In genomic region chr5:139811076-139811607, GRCh38 we compare ENCODE assay signal across 27 cellular contexts. TPM values are rescaled to one million over a fixed set of nuclear protein-coding genes. Genes with fewer than 3 reads are reported as not detected.
"Had no signal": no experiment of that assay in that cellular context is flagged by ENCODE, and none has a peak within 500 bp of the region (broad histone marks: within the 10 kb centered on the region; RNA-seq: fewer than 3 reads in every experiment).

No MANE protein-coding gene starts in this region.

- H3K27ac Mint-ChIP-seq: activated naive CD4-positive, alpha-beta T cell treated with anti-CD3 and anti-CD28 coated beads, Interleukin-2, amount 10 ng/mL, durations not matched to agents 7 days and 5 days; activated naive CD8-positive, alpha-beta T cell treated with anti-CD3 and anti-CD28 coated beads, Interleukin-2, amount 10 ng/mL, durations not matched to agents 7 days and 5 days; activated T-helper 1 cell treated with anti-CD3 and anti-CD28 coated beads, Interleukin-12 subunit alpha, Interleukin-12 subunit beta, Interleukin-2, Interleukin-4 antibody, amounts not matched to agents 30 ng/mL and 10 ng/mL and 1 ng/mL, durations not matched to agents 14 hours and 24 hours and 36 hours; dendritic cell treated with granulocyte-macrophage colony-stimulating factor and Interleukin-4, amounts not matched to agents 40 ng/mL and 50 ng/mL, for 4 days; memory B cell; stimulated activated naive CD8-positive, alpha-beta T cell treated with anti-CD3 and anti-CD28 coated beads, Interleukin-15, Interleukin-2, amounts not matched to agents 100 ng/mL and 50 ng/mL, for 24 hours; T-helper 1 cell treated with Interleukin-12 subunit alpha and Interleukin-12 subunit beta and Interleukin-4 antibody, amounts not matched to agents 30 μg/mL and 1 μg/mL, for 36 hours had no signal

- H3K27me3 ChIP-seq: brain microvascular endothelial cell, foreskin keratinocyte, right lobe of liver, thyroid gland, upper lobe of left lung had no signal

- H3K36me3 ChIP-seq: brain microvascular endothelial cell, esophagus muscularis mucosa, right lobe of liver, thyroid gland, upper lobe of left lung had no signal

- H3K9me3 ChIP-seq: esophagus muscularis mucosa, right lobe of liver, thyroid gland, upper lobe of left lung had no signal

- ATAC-seq: foreskin keratinocyte; naive thymus-derived CD8-positive, alpha-beta T cell; right lobe of liver had no signal

- H3K4me1 Mint-ChIP-seq: activated naive CD4-positive, alpha-beta T cell treated with anti-CD3 and anti-CD28 coated beads, Interleukin-2, amount 10 ng/mL, durations not matched to agents 7 days and 5 days; activated naive CD8-positive, alpha-beta T cell treated with anti-CD3 and anti-CD28 coated beads, Interleukin-2, amount 10 ng/mL, durations not matched to agents 7 days and 5 days; memory B cell had no signal

- H3K4me3 Mint-ChIP-seq: activated naive CD4-positive, alpha-beta T cell treated with anti-CD3 and anti-CD28 coated beads, Interleukin-2, amount 10 ng/mL, durations not matched to agents 7 days and 5 days; activated naive CD8-positive, alpha-beta T cell treated with anti-CD3 and anti-CD28 coated beads, Interleukin-2, amount 10 ng/mL, durations not matched to agents 7 days and 5 days; activated T-helper 1 cell treated with anti-CD3 and anti-CD28 coated beads, Interleukin-12 subunit alpha, Interleukin-12 subunit beta, Interleukin-2, Interleukin-4 antibody, amounts not matched to agents 30 ng/mL and 10 ng/mL and 1 ng/mL, durations not matched to agents 14 hours and 24 hours and 36 hours; dendritic cell treated with granulocyte-macrophage colony-stimulating factor and Interleukin-4, amounts not matched to agents 40 ng/mL and 50 ng/mL, for 4 days; memory B cell; naive thymus-derived CD8-positive, alpha-beta T cell; stimulated activated naive CD8-positive, alpha-beta T cell treated with anti-CD3 and anti-CD28 coated beads, Interleukin-15, Interleukin-2, amounts not matched to agents 100 ng/mL and 50 ng/mL, for 24 hours; T-helper 1 cell treated with Interleukin-12 subunit alpha and Interleukin-12 subunit beta and Interleukin-4 antibody, amounts not matched to agents 30 μg/mL and 1 μg/mL, for 36 hours had no signal

- H3K36me3 Mint-ChIP-seq: activated naive CD4-positive, alpha-beta T cell treated with anti-CD3 and anti-CD28 coated beads, Interleukin-2, amount 10 ng/mL, durations not matched to agents 7 days and 5 days; activated naive CD8-positive, alpha-beta T cell treated with anti-CD3 and anti-CD28 coated beads, Interleukin-2, amount 10 ng/mL, durations not matched to agents 7 days and 5 days; memory B cell; naive thymus-derived CD8-positive, alpha-beta T cell had no signal

- H3K27ac ChIP-seq: brain microvascular endothelial cell, esophagus muscularis mucosa, foreskin keratinocyte, right lobe of liver, thyroid gland, upper lobe of left lung, VCaP had no signal

- H3K4me1 ChIP-seq: esophagus muscularis mucosa, foreskin keratinocyte, right lobe of liver, thyroid gland, upper lobe of left lung had no signal

- H3K4me3 ChIP-seq: esophagus muscularis mucosa, right lobe of liver, thyroid gland, upper lobe of left lung had no signal

- H3K9me3 Mint-ChIP-seq: activated naive CD4-positive, alpha-beta T cell treated with anti-CD3 and anti-CD28 coated beads, Interleukin-2, amount 10 ng/mL, durations not matched to agents 7 days and 5 days; activated naive CD8-positive, alpha-beta T cell treated with anti-CD3 and anti-CD28 coated beads, Interleukin-2, amount 10 ng/mL, durations not matched to agents 7 days and 5 days; activated T-helper 1 cell treated with anti-CD3 and anti-CD28 coated beads, Interleukin-12 subunit alpha, Interleukin-12 subunit beta, Interleukin-2, Interleukin-4 antibody, amounts not matched to agents 30 ng/mL and 10 ng/mL and 1 ng/mL, durations not matched to agents 14 hours and 24 hours and 36 hours; dendritic cell treated with granulocyte-macrophage colony-stimulating factor and Interleukin-4, amounts not matched to agents 40 ng/mL and 50 ng/mL, for 4 days; memory B cell; naive thymus-derived CD8-positive, alpha-beta T cell; stimulated activated naive CD8-positive, alpha-beta T cell treated with anti-CD3 and anti-CD28 coated beads, Interleukin-15, Interleukin-2, amounts not matched to agents 100 ng/mL and 50 ng/mL, for 24 hours; T-helper 1 cell treated with Interleukin-12 subunit alpha and Interleukin-12 subunit beta and Interleukin-4 antibody, amounts not matched to agents 30 μg/mL and 1 μg/mL, for 36 hours had no signal

- DNase-seq: activated CD4-positive, alpha-beta T cell treated with anti-CD3 and anti-CD28 coated beads for 48 hours; activated CD4-positive, alpha-beta T cell treated with anti-CD3 and anti-CD28 coated beads, Interleukin-2, amount 50 U/mL, for 48 hours; activated CD8-positive, alpha-beta memory T cell treated with anti-CD3 and anti-CD28 coated beads, Interleukin-2, amount 50 U/mL, for 4 hours; activated effector memory CD4-positive, alpha-beta T cell treated with anti-CD3 and anti-CD28 coated beads, Interleukin-2, amount 50 U/mL, for 16 hours; activated naive CD4-positive, alpha-beta T cell treated with anti-CD3 and anti-CD28 coated beads, Interleukin-2, amount 10 ng/mL, durations not matched to agents 7 days and 5 days; activated naive CD8-positive, alpha-beta T cell treated with anti-CD3 and anti-CD28 coated beads, Interleukin-2, amount 10 ng/mL, durations not matched to agents 7 days and 5 days; activated T-cell treated with anti-CD3 and anti-CD28 coated beads, Interleukin-2, amount 50 U/mL, for 1 hour; brain microvascular endothelial cell; effector CD4-positive, alpha-beta T cell; foreskin keratinocyte; islet precursor cell; right lobe of liver; stimulated activated CD4-positive, alpha-beta T cell treated with anti-CD3 and anti-CD28 coated beads, Interleukin-12 subunit alpha, Interleukin-12 subunit beta, amount 100 ng/mL, for 4 hours; stimulated activated CD4-positive, alpha-beta T cell treated with anti-CD3 and anti-CD28 coated beads, Interleukin-4, amount 100 ng/mL, for 1 hour; T-helper 9 cell; thyroid gland; upper lobe of left lung had no signal

RNA-seq across cellular contexts. Expression of gene PSD2, which starts 15.5 kb away (rescaled TPM):
- total RNA-seq: activated CD8-positive, alpha-beta memory T cell treated with anti-CD3 and anti-CD28 coated beads for 36 hours; activated T-helper 1 cell treated with anti-CD3 and anti-CD28 coated beads, Interleukin-12 subunit alpha, Interleukin-12 subunit beta, Interleukin-2, Interleukin-4 antibody, amounts not matched to agents 30 ng/mL and 10 ng/mL and 1 ng/mL, durations not matched to agents 14 hours and 24 hours and 36 hours; foreskin keratinocyte; glomerular endothelial cell had no signal
- polyA plus RNA-seq: foreskin keratinocyte had no signal
